Comparison of ENCODE assay signal across 11 cellular contexts in genomic region chr3:100899440-100900091, GRCh38.
A peak's percentile ranks its signal among the peaks of the same experiment; 100 is the strongest.
DNase-seq lines count a peak whose midpoint lies in the region; ATAC-seq lines count a peak whose summit lies in the region.
"Had no signal": no experiment of that assay in that cellular context is flagged by ENCODE, and none has a peak within 500 bp of the region (broad histone marks: within the 10 kb centered on the region; RNA-seq: fewer than 3 reads in every experiment).

No MANE protein-coding gene starts in this region.

- ATAC-seq in GM19043 (IDR thresholded peaks at IDR 0.05; ENCODE audit: low read depth, unreplicated experiment) (peak; percentile 78), HG02852 (IDR thresholded peaks at IDR 0.05; ENCODE audit: unreplicated experiment) (peak; percentile 77)
- ATAC-seq in naive thymus-derived CD4-positive, alpha-beta T cell, result peak; percentile 34

- peaks cover 4 to 17% (median 10%) of the 10 kb centered on the region in 5 donors for H3K27me3 Mint-ChIP-seq in naive thymus-derived CD4-positive, alpha-beta T cell
- H3K27me3 Mint-ChIP-seq in activated CD4-positive, alpha-beta memory T cell treated with anti-CD3 and anti-CD28 coated beads for 36 hours, result peaks cover 1% of the 10 kb centered on the region
- peaks cover 7% of the 10 kb centered on the region for H3K27me3 Mint-ChIP-seq in activated CD4-positive, alpha-beta T cell treated with anti-CD3 and anti-CD28 coated beads, Interleukin-2, amount 10 ng/mL, durations not matched to agents 24 days and 14 days

- no peaks in the 10 kb centered on the region for H3K9me3 ChIP-seq in naive thymus-derived CD4-positive, alpha-beta T cell (ENCODE audit: control insufficient read depth in 2 of 3, low read length in 3 of 3)

- H3K27ac ChIP-seq in naive thymus-derived CD4-positive, alpha-beta T cell (ENCODE audit: low read depth, low read length), result no peak overlapping the region

- H3K4me1 ChIP-seq in naive thymus-derived CD4-positive, alpha-beta T cell (ENCODE audit: control insufficient read depth in 2 of 2, insufficient read depth in 2 of 2, low read length in 2 of 2), result no peaks in the 10 kb centered on the region

- H3K27me3 ChIP-seq in naive thymus-derived CD4-positive, alpha-beta T cell (ENCODE audit: control insufficient read depth in 2 of 2, insufficient read depth in 2 of 2, low read length in 2 of 2), result no peaks in the 10 kb centered on the region

- peaks cover 0 to 4% (median 0%) of the 10 kb centered on the region in 11 donors for H3K9me3 Mint-ChIP-seq in naive thymus-derived CD4-positive, alpha-beta T cell
- H3K9me3 Mint-ChIP-seq in activated CD4-positive, alpha-beta memory T cell treated with anti-CD3 and anti-CD28 coated beads for 36 hours, result no peaks in the 10 kb centered on the region
- H3K9me3 Mint-ChIP-seq in activated CD4-positive, alpha-beta T cell treated with anti-CD3 and anti-CD28 coated beads, Interleukin-2, amount 10 ng/mL, durations not matched to agents 24 days and 14 days, result peaks cover 4% of the 10 kb centered on the region

- peak; percentile 63 for DNase-seq in NCI-H226
- no peak for DNase-seq in naive thymus-derived CD4-positive, alpha-beta T cell
- no peak for DNase-seq in globus pallidus (ENCODE audit: low spot score)
- DNase-seq in activated CD4-positive, alpha-beta T cell treated with anti-CD3 and anti-CD28 coated beads, Interleukin-2, amount 50 U/mL, for 1 hour, result no peak
- no peak for DNase-seq in activated CD4-positive, alpha-beta memory T cell treated with anti-CD3 and anti-CD28 coated beads for 36 hours
- DNase-seq in activated CD4-positive, alpha-beta T cell treated with anti-CD3 and anti-CD28 coated beads, Interleukin-2, amount 10 ng/mL, durations not matched to agents 24 days and 14 days, result no peak
- DNase-seq: activated CD4-positive, alpha-beta T cell treated with anti-CD3 and anti-CD28 coated beads, Interleukin-2, amount 50 U/mL, for 4 hours; effector CD8-positive, alpha-beta T cell; NCI-H2029 treated with DMSO at 0.1 percent for 48 hours had no signal

- POLR2A ChIA-PET in naive thymus-derived CD4-positive, alpha-beta T cell (lab: Charles Lee), result no interaction called here
- POLR2A ChIA-PET in activated CD4-positive, alpha-beta memory T cell treated with anti-CD3 and anti-CD28 coated beads for 36 hours (lab: Charles Lee), result no interaction called here

- CTCF ChIA-PET in naive thymus-derived CD4-positive, alpha-beta T cell (lab: Charles Lee), result no interaction called here
- CTCF ChIA-PET in activated CD4-positive, alpha-beta memory T cell treated with anti-CD3 and anti-CD28 coated beads for 36 hours (lab: Charles Lee), result no interaction called here

- peaks cover 0 to 6% (median 0%) of the 10 kb centered on the region in 7 donors for H3K4me1 Mint-ChIP-seq in naive thymus-derived CD4-positive, alpha-beta T cell
- no peaks in the 10 kb centered on the region for H3K4me1 Mint-ChIP-seq in activated CD4-positive, alpha-beta memory T cell treated with anti-CD3 and anti-CD28 coated beads for 36 hours (ENCODE audit: low read depth)
- H3K4me1 Mint-ChIP-seq in activated CD4-positive, alpha-beta T cell treated with anti-CD3 and anti-CD28 coated beads, Interleukin-2, amount 10 ng/mL, durations not matched to agents 24 days and 14 days, result peaks cover 3% of the 10 kb centered on the region

- H3K36me3 ChIP-seq in naive thymus-derived CD4-positive, alpha-beta T cell (ENCODE audit: control insufficient read depth in 2 of 3, insufficient read depth in 3 of 3, low read length in 3 of 3), result no peaks in the 10 kb centered on the region

- intact Hi-C loops in naive thymus-derived CD4-positive, alpha-beta T cell (cut with micrococcal nuclease), result no loop called here
- intact Hi-C loops in activated CD4-positive, alpha-beta memory T cell treated with anti-CD3 and anti-CD28 coated beads for 36 hours (cut with micrococcal nuclease), result no loop called here
- intact Hi-C loops in activated CD4-positive, alpha-beta T cell treated with anti-CD3 and anti-CD28 coated beads, Interleukin-2, amount 10 ng/mL, durations not matched to agents 24 days and 14 days (cut with micrococcal nuclease), result no loop called here

- no peak overlapping the region for H3K4me3 Mint-ChIP-seq in naive thymus-derived CD4-positive, alpha-beta T cell
- no peak overlapping the region for H3K4me3 Mint-ChIP-seq in activated CD4-positive, alpha-beta memory T cell treated with anti-CD3 and anti-CD28 coated beads for 36 hours
- H3K4me3 Mint-ChIP-seq in activated CD4-positive, alpha-beta T cell treated with anti-CD3 and anti-CD28 coated beads, Interleukin-2, amount 10 ng/mL, durations not matched to agents 24 days and 14 days, result no peak overlapping the region

- H3K36me3 Mint-ChIP-seq in naive thymus-derived CD4-positive, alpha-beta T cell, result peaks cover 0 to 4% (median 0%) of the 10 kb centered on the region in 5 donors
- H3K36me3 Mint-ChIP-seq in activated CD4-positive, alpha-beta memory T cell treated with anti-CD3 and anti-CD28 coated beads for 36 hours, result no peaks in the 10 kb centered on the region
- H3K36me3 Mint-ChIP-seq in activated CD4-positive, alpha-beta T cell treated with anti-CD3 and anti-CD28 coated beads, Interleukin-2, amount 10 ng/mL, durations not matched to agents 24 days and 14 days (ENCODE audit: low read depth), result no peaks in the 10 kb centered on the region

- no peak overlapping the region for H3K4me3 ChIP-seq in naive thymus-derived CD4-positive, alpha-beta T cell (ENCODE audit: low read length)

- H3K27ac Mint-ChIP-seq in naive thymus-derived CD4-positive, alpha-beta T cell, result no peak overlapping the region
- no peak overlapping the region for H3K27ac Mint-ChIP-seq in activated CD4-positive, alpha-beta memory T cell treated with anti-CD3 and anti-CD28 coated beads for 36 hours
- H3K27ac Mint-ChIP-seq in activated CD4-positive, alpha-beta T cell treated with anti-CD3 and anti-CD28 coated beads, Interleukin-2, amount 10 ng/mL, durations not matched to agents 24 days and 14 days, result no peak overlapping the region
